8 cellular contexts compared by ENCODE assay signal in the genomic region with DNA sequence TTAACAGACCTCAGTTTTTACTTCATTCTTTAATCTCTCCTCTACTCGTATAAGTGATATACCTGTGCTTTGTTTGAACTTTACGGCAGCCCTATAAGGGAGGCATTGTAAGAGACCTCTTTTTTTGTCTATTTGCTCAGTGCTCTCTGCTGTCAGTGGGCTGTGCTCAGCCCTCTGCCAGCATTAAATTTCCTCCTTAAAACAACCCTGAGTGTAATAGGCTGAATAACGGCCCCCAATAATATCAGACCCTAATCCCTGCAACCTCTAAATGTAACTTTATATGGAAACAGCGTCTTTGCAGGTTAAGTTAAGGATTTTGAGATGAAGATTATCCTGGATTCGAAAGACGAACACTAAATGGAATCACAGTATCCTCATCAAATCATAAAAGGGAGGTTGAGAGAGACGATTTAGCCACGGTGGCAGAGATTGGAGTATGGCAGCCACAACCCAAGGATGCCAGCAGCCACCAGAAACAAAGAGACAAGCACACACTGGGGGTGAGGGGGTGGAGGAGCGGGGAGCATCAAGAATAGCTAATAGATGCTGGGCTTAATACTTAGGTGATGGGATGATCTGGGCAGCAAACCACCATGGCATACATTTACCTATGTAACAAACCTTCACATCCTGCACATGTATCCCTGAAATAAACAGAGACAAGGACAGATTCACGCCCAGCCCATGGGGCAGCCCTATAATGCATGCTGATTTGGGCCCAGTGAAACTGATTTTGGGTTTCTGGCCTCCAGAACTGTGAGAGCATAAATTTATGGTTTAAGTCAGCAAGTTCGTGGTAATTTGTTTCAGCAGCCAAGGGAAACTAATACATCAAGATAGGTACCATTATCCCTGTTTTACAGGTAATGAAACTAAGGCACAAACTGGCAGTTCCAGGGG. TPM values are rescaled to one million over a fixed set of nuclear protein-coding genes. Genes with fewer than 3 reads are reported as not detected.
DNase-seq lines count a peak whose midpoint lies in the region; TF ChIP-seq lines count a peak whose summit lies in the region.

No MANE protein-coding gene starts in this region.

- H3K4me3 ChIP-seq in GM12875 (ENCODE audit: low read depth, low read length) (peak overlapping the region; percentile 76), H7 (ENCODE audit: insufficient read depth, low read depth, low read length) (peak overlapping the region; percentile 97), coronary artery (peak overlapping the region; percentile 80), muscle layer of colon (ENCODE audit: low read depth in 1 of 2, low read length in 2 of 2) (peak overlapping the region; percentile 93 to 98)

- H3K27ac ChIP-seq in coronary artery (peak overlapping the region; percentile 67 to 80), muscle layer of colon (ENCODE audit: low read depth, low read length) (peak overlapping the region; percentile 87)

- TF ChIP-seq CTCF in GM12875 (IDR thresholded peaks at IDR 0.05; ENCODE audit: borderline replicate concordance, insufficient read depth, low read depth, low read length) (no peak), coronary artery (IDR thresholded peaks at IDR 0.05) (no peak)

- H3K36me3 ChIP-seq in H7 (replicated peaks; ENCODE audit: control insufficient read depth, insufficient read depth, low read length) (no peaks in the 10 kb centered on the region), muscle layer of colon (ENCODE audit: insufficient read depth, low read length) (no peaks in the 10 kb centered on the region)

- H3K4me1 ChIP-seq in muscle layer of colon (ENCODE audit: insufficient read depth, low read length) = peaks cover 26% of the 10 kb centered on the region

- DNase-seq in H7 (peak; percentile 21), NAMALWA (ENCODE audit: low spot score) (peak; percentile 32), coronary artery (ENCODE audit: low spot score) (no peak), hepatic stellate cell (ENCODE audit: low spot score) (no peak), SK-N-DZ (ENCODE audit: low spot score) (no peak), NCI-H345 (lab: John Stamatoyannopoulos, UW) (no peak)

- H3K27me3 ChIP-seq in H7 (ENCODE audit: control insufficient read depth, insufficient read depth, low read length) = no peaks in the 10 kb centered on the region
- H3K27me3 ChIP-seq in muscle layer of colon (ENCODE audit: control insufficient read depth in 1 of 2, insufficient read depth in 2 of 2, low read length in 2 of 2) = no peaks in the 10 kb centered on the region

- peak overlapping the region; percentile 45 for H3K9ac ChIP-seq in muscle layer of colon (ENCODE audit: low read length)

- H3K9me3 ChIP-seq in muscle layer of colon (ENCODE audit: low read length) = no peaks in the 10 kb centered on the region

RNA-seq across cellular contexts. Expression of gene FARSB, which starts 0.9 kb away (rescaled TPM):
- 38.6 and 41.2 TPM in 2 replicates for total RNA-seq in H7 (2014; rRNA removed; shearing (Covaris generic))
- polyA plus RNA-seq in SK-N-DZ (2014; cell fraction: cytosol; rRNA removed) = 37.8 and 43.6 TPM in 2 replicates
- polyA plus RNA-seq in SK-N-DZ (2014; cell fraction: nucleus; rRNA removed) = 20.1 and 21.1 TPM in 2 replicates

RNA-seq across cellular contexts. Expression of gene MOGAT1, which starts 14.7 kb away (rescaled TPM):
- total RNA-seq in H7 (2014; rRNA removed; shearing (Covaris generic)) = not detected in 2 replicates
- polyA plus RNA-seq in SK-N-DZ (2014; cell fraction: cytosol; rRNA removed) = 0.23 TPM in 1 of 2 replicates, not detected in the other
- polyA plus RNA-seq in SK-N-DZ (2014; cell fraction: nucleus; rRNA removed) = not detected in 2 replicates

Comparison
In these comparisons a context has a peak if more than half of its experiments do, and no peak if none do; other contexts are left out.
1. DNase-seq: peak in H7 (single experiment) and NAMALWA (single experiment); none in coronary artery (single experiment), hepatic stellate cell (single experiment), SK-N-DZ (single experiment) and NCI-H345 (single experiment).
2. Peak in every context shown above with its lines, with median percentiles within 50 percentile points of each other: H3K4me3 ChIP-seq.